ENCODE assay signal across 17 cellular contexts in the genomic region with DNA sequence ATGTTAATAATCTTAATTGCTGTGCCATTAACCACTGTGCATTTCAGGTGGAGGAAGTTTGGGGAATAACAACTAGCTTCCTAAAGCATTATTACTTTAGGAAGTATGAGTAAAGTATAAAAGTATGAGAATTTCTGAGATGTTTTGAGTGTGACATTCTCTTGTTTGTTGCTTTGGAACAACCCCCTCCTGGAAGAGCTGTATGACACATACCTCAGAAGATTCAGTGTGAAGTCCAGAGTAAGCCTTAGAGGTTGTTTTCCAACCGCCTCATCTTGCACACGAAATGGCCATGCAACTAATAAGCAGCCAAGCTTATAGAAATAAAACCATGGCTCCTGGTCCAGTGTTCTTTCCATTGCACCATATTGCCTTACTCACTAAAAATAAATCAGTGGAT. TPM values are rescaled to one million over a fixed set of nuclear protein-coding genes. Genes with fewer than 3 reads are reported as not detected.
DNase-seq lines count a peak whose midpoint lies in the region; ATAC-seq and TF ChIP-seq lines count a peak whose summit lies in the region.
"Had no signal": no experiment of that assay in that cellular context is flagged by ENCODE, and none has a peak within 500 bp of the region (broad histone marks: within the 10 kb centered on the region; RNA-seq: fewer than 3 reads in every experiment).

No MANE protein-coding gene starts in this region.

- DNase-seq in A172 (ENCODE audit: low spot score) (peak; percentile 54), HCEC 1CT (peak; percentile 78), amniotic epithelial cell (ENCODE audit: low read depth) (peak; percentile 65), fibroblast of villous mesenchyme (ENCODE audit: low read depth) (peak; percentile 53), HK-2 (ENCODE audit: unreplicated experiment) (no peak), ureter (ENCODE audit: low spot score) (no peak), NCI-H1092 treated with DMSO at 0.1 percent for 48 hours (lab: John Stamatoyannopoulos, UW) (no peak)
- DNase-seq: activated CD4-positive, alpha-beta T cell treated with anti-CD3 and anti-CD28 coated beads, Interleukin-2, amount 50 U/mL, for 48 hours; activated naive CD8-positive, alpha-beta T cell treated with anti-CD3 and anti-CD28 coated beads, Interleukin-2, amount 10 ng/mL, durations not matched to agents 7 days and 5 days; central memory CD4-positive, alpha-beta T cell; glutamatergic neuron; NCI-H748 treated with DMSO at 0.1 percent for 48 hours; stomach; uterus had no signal

- no peak for ATAC-seq in HG03460 (IDR thresholded peaks at IDR 0.05; ENCODE audit: unreplicated experiment)
- ATAC-seq: A549, GM23338 had no signal

- TF ChIP-seq CTCF in fibroblast of villous mesenchyme (IDR thresholded peaks at IDR 0.05; ENCODE audit: insufficient read depth, low read depth, low read length), result no peak

- no peak overlapping the region for H3K4me3 ChIP-seq in fibroblast of villous mesenchyme (ENCODE audit: low read depth, low read length)
- H3K4me3 ChIP-seq: A549, GM23338, stomach, uterus had no signal

RNA-seq across cellular contexts. Expression of a gene that starts 21.7 kb away (rescaled TPM):
- total RNA-seq in A172 (2014; rRNA removed; shearing (Covaris generic)), result 0.41 TPM in 1 of 2 replicates, not detected in the other
- total RNA-seq in fibroblast of villous mesenchyme (19.3 and 26.8 TPM in 2 replicates), ureter (1.0 TPM)

Comparison
In these comparisons a context has a peak if more than half of its experiments do, and no peak if none do; other contexts are left out.
1. DNase-seq: peak in A172 (single experiment), HCEC 1CT (single experiment), amniotic epithelial cell (single experiment) and fibroblast of villous mesenchyme (single experiment); none in HK-2 (single experiment), ureter (single experiment) and NCI-H1092 treated with DMSO at 0.1 percent for 48 hours (single experiment).